Comparison of ENCODE assay signal across 21 cellular contexts in the genomic region with DNA sequence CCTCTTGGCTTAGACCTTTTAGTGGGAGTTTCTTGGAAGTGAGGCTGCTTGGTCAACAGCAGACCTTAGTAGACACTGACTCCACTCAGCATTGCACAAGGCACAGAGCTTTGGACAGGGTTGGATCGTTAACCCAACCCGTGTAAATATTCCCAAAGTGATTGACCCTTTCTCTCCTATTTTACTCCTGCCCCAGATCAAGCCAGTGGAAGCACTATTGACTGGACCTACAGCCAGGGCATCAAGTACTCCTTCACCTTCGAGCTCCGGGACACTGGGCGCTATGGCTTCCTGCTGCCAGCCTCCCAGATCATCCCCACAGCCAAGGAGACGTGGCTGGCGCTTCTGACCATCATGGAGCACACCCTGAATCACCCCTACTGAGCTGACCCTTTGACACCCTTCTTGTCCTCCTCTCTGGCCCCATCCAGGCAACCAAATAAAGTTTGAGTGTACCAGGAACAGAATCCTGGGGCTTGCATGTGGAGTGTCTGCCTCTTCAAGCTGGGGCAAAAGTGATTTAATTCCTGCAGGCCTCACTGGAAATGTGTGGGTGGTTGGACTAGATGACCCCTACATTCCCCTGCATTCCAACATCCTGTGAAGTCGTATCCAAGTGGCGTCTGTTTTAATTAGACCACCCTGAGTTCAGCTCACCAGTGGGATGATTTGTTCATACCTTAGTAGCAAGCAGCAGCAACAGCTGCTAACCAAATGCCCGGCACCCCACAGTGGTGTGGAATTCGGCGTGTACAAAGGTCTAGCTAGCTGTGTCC. TPM values are rescaled to one million over a fixed set of nuclear protein-coding genes. Genes with fewer than 3 reads are reported as not detected.
DNase-seq lines count a peak whose midpoint lies in the region; ATAC-seq and TF ChIP-seq lines count a peak whose summit lies in the region.
"Had no signal": no experiment of that assay in that cellular context is flagged by ENCODE, and none has a peak within 500 bp of the region (broad histone marks: within the 10 kb centered on the region; RNA-seq: fewer than 3 reads in every experiment).

No MANE protein-coding gene starts in this region.

- H3K36me3 Mint-ChIP-seq in nephron progenitor cell (ENCODE audit: low read depth) = peaks cover 13% of the 10 kb centered on the region
- H3K36me3 Mint-ChIP-seq in CD4-positive, alpha-beta T cell (ENCODE audit: low read depth) = no peaks in the 10 kb centered on the region
- H3K36me3 Mint-ChIP-seq: activated naive CD8-positive, alpha-beta T cell treated with anti-CD3 and anti-CD28 coated beads for 36 hours had no signal

- intact Hi-C loops in posterior vena cava (cut with DNase I) = no loop called here
- intact Hi-C loops in CD4-positive, alpha-beta T cell (cut with DNase I, micrococcal nuclease) = no loop called here

- no peak overlapping the region for H3K4me3 Mint-ChIP-seq in nephron progenitor cell
- H3K4me3 Mint-ChIP-seq in CD4-positive, alpha-beta T cell = no peak overlapping the region
- H3K4me3 Mint-ChIP-seq: activated naive CD8-positive, alpha-beta T cell treated with anti-CD3 and anti-CD28 coated beads for 36 hours; CD8-positive, alpha-beta memory T cell; stimulated activated naive CD8-positive, alpha-beta T cell treated with anti-CD3 and anti-CD28 coated beads, Interleukin-15, amount 100 ng/mL, for 72 hours had no signal

- POLR2A ChIA-PET in CD4-positive, alpha-beta T cell (lab: Charles Lee) = no interaction called here

- ATAC-seq in CD4-positive, alpha-beta T cell (ENCODE audit: poor library complexity) = no peak
- no peak for ATAC-seq in GM18517 (IDR thresholded peaks at IDR 0.05; ENCODE audit: unreplicated experiment)
- ATAC-seq: gastrocnemius medialis; Panc1; stimulated activated naive CD8-positive, alpha-beta T cell treated with anti-CD3 and anti-CD28 coated beads, Interleukin-15, amount 100 ng/mL, for 72 hours had no signal

- no peak overlapping the region for H3K4me3 ChIP-seq in AG10803 (ENCODE audit: low read length)
- H3K4me3 ChIP-seq: gastrocnemius medialis, lung had no signal

- H3K9me3 Mint-ChIP-seq in nephron progenitor cell = peaks cover 11% of the 10 kb centered on the region
- H3K9me3 Mint-ChIP-seq in CD4-positive, alpha-beta T cell = no peaks in the 10 kb centered on the region
- H3K9me3 Mint-ChIP-seq: CD8-positive, alpha-beta memory T cell had no signal

- no peaks in the 10 kb centered on the region for H3K27me3 ChIP-seq in CD4-positive, alpha-beta T cell (ENCODE audit: control insufficient read depth, insufficient read depth, low read length)
- H3K27me3 ChIP-seq: gastrocnemius medialis had no signal

- no peaks in the 10 kb centered on the region for H3K9me3 ChIP-seq in CD4-positive, alpha-beta T cell (ENCODE audit: control insufficient read depth, low read length)
- H3K9me3 ChIP-seq: gastrocnemius medialis had no signal

- no peak overlapping the region for H3K27ac Mint-ChIP-seq in nephron progenitor cell
- no peak overlapping the region for H3K27ac Mint-ChIP-seq in CD4-positive, alpha-beta T cell
- H3K27ac Mint-ChIP-seq: activated naive CD8-positive, alpha-beta T cell treated with anti-CD3 and anti-CD28 coated beads for 36 hours; CD8-positive, alpha-beta memory T cell; stimulated activated naive CD8-positive, alpha-beta T cell treated with anti-CD3 and anti-CD28 coated beads, Interleukin-15, amount 100 ng/mL, for 72 hours had no signal

- no peak overlapping the region for H3K27ac ChIP-seq in CD4-positive, alpha-beta T cell (ENCODE audit: low read depth, low read length)
- H3K27ac ChIP-seq: gastrocnemius medialis had no signal

- peaks cover 37% of the 10 kb centered on the region for H3K4me1 Mint-ChIP-seq in nephron progenitor cell
- peaks cover 10% of the 10 kb centered on the region for H3K4me1 Mint-ChIP-seq in CD4-positive, alpha-beta T cell (ENCODE audit: low read depth)
- H3K4me1 Mint-ChIP-seq: CD8-positive, alpha-beta memory T cell had no signal

- H3K27me3 Mint-ChIP-seq in nephron progenitor cell (ENCODE audit: low read depth, poor library complexity) = no peaks in the 10 kb centered on the region
- no peaks in the 10 kb centered on the region for H3K27me3 Mint-ChIP-seq in CD4-positive, alpha-beta T cell
- H3K27me3 Mint-ChIP-seq: activated naive CD8-positive, alpha-beta T cell treated with anti-CD3 and anti-CD28 coated beads for 36 hours; CD8-positive, alpha-beta memory T cell; stimulated activated naive CD8-positive, alpha-beta T cell treated with anti-CD3 and anti-CD28 coated beads, Interleukin-15, amount 100 ng/mL, for 72 hours had no signal

- CTCF ChIA-PET in CD4-positive, alpha-beta T cell (lab: Charles Lee) = no interaction called here

- no peak for TF ChIP-seq CTCF in AG10803 (conservative IDR thresholded peaks at IDR 0.05; ENCODE audit: low read length)
- no peak for TF ChIP-seq CTCF in nephron progenitor cell (IDR thresholded peaks at IDR 0.05)
- no peak for TF ChIP-seq CTCF in CD4-positive, alpha-beta T cell (IDR thresholded peaks at IDR 0.05)

- DNase-seq in AG10803 (ENCODE audit: low read depth) = peak; percentile 91
- DNase-seq in astrocyte of the hippocampus (ENCODE audit: low read depth, low spot score) = peak; percentile 76
- DNase-seq in iris pigment epithelial cell (ENCODE audit: low read depth) = peak; percentile 85
- peak; percentile 45 for DNase-seq in posterior vena cava (ENCODE audit: low spot score)
- no peak for DNase-seq in germinal center (ENCODE audit: low spot score)
- DNase-seq in nephron progenitor cell = no peak
- DNase-seq in CD4-positive, alpha-beta T cell = no peak
- DNase-seq: ACHN; activated CD4-positive, alpha-beta T cell treated with anti-CD3 and anti-CD28 coated beads, Interleukin-2, amount 50 U/mL, for 48 hours; activated naive CD8-positive, alpha-beta T cell treated with anti-CD3 and anti-CD28 coated beads for 36 hours; activated T-cell treated with anti-CD3 and anti-CD28 coated beads, Interleukin-2, amount 50 U/mL, for 1 hour; CD8-positive, alpha-beta memory T cell; DMS79 treated with DMSO at 0.1 percent for 48 hours; gastrocnemius medialis; NCI-H2107; NCI-H774; stimulated activated naive CD8-positive, alpha-beta T cell treated with anti-CD3 and anti-CD28 coated beads, Interleukin-15, amount 100 ng/mL, for 72 hours had no signal

RNA-seq across cellular contexts. Expression of a gene that starts 7.5 kb away (rescaled TPM):
- 1 to 10 TPM in 1 of 2 donors, under 1 TPM in 1; 0.79 to 6.7 TPM for total RNA-seq in posterior vena cava
- not detected for total RNA-seq in CD4-positive, alpha-beta T cell
- total RNA-seq: activated naive CD8-positive, alpha-beta T cell treated with anti-CD3 and anti-CD28 coated beads for 36 hours; CD8-positive, alpha-beta memory T cell; gastrocnemius medialis had no signal

RNA-seq across cellular contexts. Expression of a gene that starts 43.2 kb away (rescaled TPM):
- not detected for total RNA-seq in posterior vena cava
- total RNA-seq in CD4-positive, alpha-beta T cell = not detected
- total RNA-seq: gastrocnemius medialis, lung, urinary bladder had no signal

RNA-seq across cellular contexts. Expression of a gene that starts 53.0 kb away (rescaled TPM):
- 10 to 100 TPM in 1 of 2 donors, 1 to 10 TPM in 1; 5.0 to 11.5 TPM for total RNA-seq in posterior vena cava
- 1 to 10 TPM; 3.3 to 4.8 TPM for total RNA-seq in CD4-positive, alpha-beta T cell

Comparison
In these comparisons a context has a peak if more than half of its experiments do, and no peak if none do; other contexts are left out.
1. DNase-seq: peak in AG10803 (single experiment), astrocyte of the hippocampus (single experiment), iris pigment epithelial cell (single experiment) and posterior vena cava (single experiment); none in germinal center (single experiment), nephron progenitor cell (single experiment) and CD4-positive, alpha-beta T cell (0 of 10).